19 cellular contexts compared by ENCODE assay signal in the genomic region with DNA sequence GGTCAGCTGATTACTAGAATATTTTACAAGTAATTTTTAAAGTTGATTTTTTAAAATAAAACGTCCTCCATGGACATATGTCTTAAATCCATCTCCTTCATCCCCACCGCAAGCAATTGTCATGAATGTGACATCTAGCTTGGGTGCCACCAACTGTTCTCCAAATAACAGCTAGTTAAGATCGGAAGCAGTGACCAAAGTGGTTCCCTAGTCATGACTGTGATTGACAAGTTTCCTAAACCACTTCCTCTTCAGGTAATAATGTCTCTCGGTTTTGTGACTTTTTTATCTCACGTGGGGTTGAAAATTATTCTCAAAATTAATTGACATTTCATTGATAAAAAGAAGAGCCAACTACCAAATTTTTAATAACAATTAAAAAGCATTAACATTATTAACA.
DNase-seq lines count a peak whose midpoint lies in the region; ATAC-seq lines count a peak whose summit lies in the region.
"Had no signal": no experiment of that assay in that cellular context is flagged by ENCODE, and none has a peak within 500 bp of the region (broad histone marks: within the 10 kb centered on the region; RNA-seq: fewer than 3 reads in every experiment).

No MANE protein-coding gene starts in this region.

- H3K18ac ChIP-seq in mesendoderm (ENCODE audit: low read length) = no peak overlapping the region

- H4K5ac ChIP-seq in mesendoderm (ENCODE audit: low read length) = no peak overlapping the region

- no peaks in the 10 kb centered on the region for H3K79me2 ChIP-seq in mesendoderm (ENCODE audit: control insufficient read depth, insufficient read depth, low read length)

- ATAC-seq in GM18519 (IDR thresholded peaks at IDR 0.05; ENCODE audit: low FRiP score, unreplicated experiment) (peak; percentile 52), GM21367 (IDR thresholded peaks at IDR 0.05; ENCODE audit: unreplicated experiment) (no peak)
- ATAC-seq: HepG2 had no signal

- H3K4me2 ChIP-seq in mesendoderm (ENCODE audit: low read length) = no peak overlapping the region
- H3K4me2 ChIP-seq: BLaER1 treated with 17β-estradiol and CSF1 and Interleukin-3, amounts not matched to agents 10 nM and 100 nM; PC-9 had no signal

- no peak overlapping the region for H4K8ac ChIP-seq in mesendoderm (ENCODE audit: low read depth, low read length)

- no peak overlapping the region for H3K56ac ChIP-seq in mesendoderm (ENCODE audit: low read length)

- no peak overlapping the region for H3K27ac ChIP-seq in mesendoderm (ENCODE audit: low read depth, low read length)
- H3K27ac ChIP-seq: BLaER1 treated with 17β-estradiol and CSF1 and Interleukin-3, amounts not matched to agents 10 nM and 100 nM; PC-9; RWPE1 had no signal

- peak; percentile 3 for DNase-seq in Jurkat, Clone E6-1 (ENCODE audit: low read depth, low spot score)
- DNase-seq in NOMO-1 treated with dmso at 0.1 percent for 144 hours (lab: John Stamatoyannopoulos, UW; ENCODE audit: unreplicated experiment) (peak; percentile 77), mesendoderm (peak; percentile 41), HT-29 (ENCODE audit: low spot score) (no peak), NCI-H345 treated with DMSO at 0.1 percent for 48 hours (lab: John Stamatoyannopoulos, UW; ENCODE audit: unreplicated experiment) (no peak)
- DNase-seq: CD8-positive, alpha-beta memory T cell; DMS53; EL; NCI-H1092; NCI-H1436 treated with DMSO at 0.1 percent for 48 hours; NCI-H2029; NCI-H446; NCI-H526 treated with DMSO at 0.1 percent for 48 hours; PC-9 had no signal

- no CpG with 5 or more reads among the region's 5 CpGs for WGBS in mesendoderm (ENCODE audit: extremely low coverage, insufficient coverage, low lambda C conversion rate)

- H3K4me3 ChIP-seq in Jurkat, Clone E6-1 (ENCODE audit: low read length) = no peak overlapping the region
- H3K4me3 ChIP-seq in mesendoderm (ENCODE audit: low read length) = no peak overlapping the region
- H3K4me3 ChIP-seq: BLaER1 treated with 17β-estradiol and CSF1 and Interleukin-3, amounts not matched to agents 10 nM and 100 nM; PC-9 had no signal

- no peaks in the 10 kb centered on the region for H3K36me3 ChIP-seq in mesendoderm (ENCODE audit: control insufficient read depth, insufficient read depth, low read length)
- H3K36me3 ChIP-seq: BLaER1 treated with 17β-estradiol and CSF1 and Interleukin-3, amounts not matched to agents 10 nM and 100 nM had no signal

- H3K4me1 ChIP-seq in mesendoderm (ENCODE audit: control insufficient read depth, low read depth, low read length) = peaks cover 3% of the 10 kb centered on the region
- H3K4me1 ChIP-seq: BLaER1 treated with 17β-estradiol and CSF1 and Interleukin-3, amounts not matched to agents 10 nM and 100 nM had no signal

- H3K4ac ChIP-seq in mesendoderm (ENCODE audit: low read depth, low read length) = no peak overlapping the region

- H2BK120ac ChIP-seq in mesendoderm (ENCODE audit: low read depth, low read length) = no peak overlapping the region

- H2AK5ac ChIP-seq in mesendoderm (ENCODE audit: low read length) = no peak overlapping the region

- H3K9ac ChIP-seq in mesendoderm (ENCODE audit: low read length) = no peak overlapping the region
- H3K9ac ChIP-seq: BLaER1 treated with 17β-estradiol and CSF1 and Interleukin-3, amounts not matched to agents 10 nM and 100 nM had no signal

- no peaks in the 10 kb centered on the region for H3K27me3 ChIP-seq in mesendoderm (ENCODE audit: insufficient read depth, low read length, poor library complexity)
- H3K27me3 ChIP-seq: BLaER1 treated with 17β-estradiol and CSF1 and Interleukin-3, amounts not matched to agents 10 nM and 100 nM had no signal

- H3K23ac ChIP-seq in mesendoderm (ENCODE audit: low read length) = no peak overlapping the region

- H2BK5ac ChIP-seq in mesendoderm (ENCODE audit: low read length) = no peak overlapping the region

- no peaks in the 10 kb centered on the region for H3K79me1 ChIP-seq in mesendoderm (ENCODE audit: low read length)

- no peak overlapping the region for H2BK15ac ChIP-seq in mesendoderm (replicated peaks; ENCODE audit: low read depth)

Comparison
In these comparisons a context has a peak if more than half of its experiments do, and no peak if none do; other contexts are left out.
1. DNase-seq: peak in Jurkat, Clone E6-1 (single experiment), NOMO-1 treated with dmso at 0.1 percent for 144 hours (single experiment) and mesendoderm (single experiment); none in HT-29 (single experiment) and NCI-H345 treated with DMSO at 0.1 percent for 48 hours (single experiment).